23 cellular contexts compared by ENCODE assay signal in the genomic region with DNA sequence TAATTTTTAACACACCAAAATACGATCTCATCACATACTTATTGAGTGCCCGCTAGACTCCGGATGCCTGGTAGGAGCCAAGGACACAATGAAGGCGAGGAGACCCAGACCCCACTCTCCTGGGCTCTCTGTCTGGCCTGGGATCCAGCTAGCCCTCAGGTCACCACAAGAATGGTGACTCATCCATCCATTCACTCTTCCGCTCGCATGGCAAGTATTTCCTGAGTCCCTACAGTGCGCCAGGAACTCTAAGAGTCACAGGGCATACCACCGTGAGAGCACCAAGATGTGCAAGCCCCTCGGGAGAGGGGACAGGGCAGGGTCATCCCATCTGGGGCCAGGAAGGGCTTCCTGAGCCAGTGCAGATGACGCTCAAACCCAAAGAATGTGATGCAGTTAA.
DNase-seq lines count a peak whose midpoint lies in the region; ATAC-seq, FAIRE-seq and TF ChIP-seq lines count a peak whose summit lies in the region.
"Had no signal": no experiment of that assay in that cellular context is flagged by ENCODE, and none has a peak within 500 bp of the region (broad histone marks: within the 10 kb centered on the region; RNA-seq: fewer than 3 reads in every experiment).

No MANE protein-coding gene starts in this region.

- no peak overlapping the region for H3K27ac ChIP-seq in RWPE1
- H3K27ac ChIP-seq: 22Rv1, SJCRH30 had no signal

- H3K4me3 ChIP-seq in epithelial cell of esophagus (ENCODE audit: low read length) = no peak overlapping the region
- H3K4me3 ChIP-seq: GM23338, SJCRH30 had no signal

- ATAC-seq in GM21526 (IDR thresholded peaks at IDR 0.05; ENCODE audit: low FRiP score, unreplicated experiment) = no peak
- ATAC-seq: GM23338 had no signal

- CTCF ChIA-PET in RWPE1 (lab: Yijun Ruan, JAX) = no interaction called here

- TF ChIP-seq CTCF in RWPE1 (conservative IDR thresholded peaks at IDR 0.05; ENCODE audit: low read depth) (no peak), epithelial cell of esophagus (IDR thresholded peaks at IDR 0.05; ENCODE audit: insufficient read depth, low read depth, low read length, missing control alignments) (no peak), GM10266 (IDR thresholded peaks at IDR 0.05; ENCODE audit: control insufficient read depth, insufficient read depth, low read depth, missing control alignments) (no peak)

- DNase-seq in DMS53 (lab: John Stamatoyannopoulos, UW) (peak; percentile 7), DMS53 treated with DMSO at 0.1 percent for 48 hours (lab: John Stamatoyannopoulos, UW; ENCODE audit: unreplicated experiment) (no peak), RWPE1 (ENCODE audit: low spot score) (peak; percentile 37), epithelial cell of esophagus (ENCODE audit: low read depth) (peak; percentile 8), urothelium cell line (ENCODE audit: low spot score) (peak; percentile 70), GM10266 (ENCODE audit: extremely low spot score) (no peak), GOT3 (lab: John Stamatoyannopoulos, UW) (no peak)
- DNase-seq: activated CD4-positive, alpha-beta T cell treated with anti-CD3 and anti-CD28 coated beads for 1 hour; activated T-cell treated with anti-CD3 and anti-CD28 coated beads, Interleukin-2, amount 50 U/mL, for 1 hour; amniotic stem cell; BE2C; COR-L47; hypothalamus; KG1; NCI-H1694 treated with DMSO at 0.1 percent for 48 hours; NCI-H774; stimulated activated CD4-positive, alpha-beta T cell treated with anti-CD3 and anti-CD28 coated beads, Interleukin-4, amount 100 ng/mL, for 1 hour; stimulated activated naive CD4-positive, alpha-beta T cell treated with Interleukin-2 at 50 U/mL for 16 hours had no signal

- POLR2A ChIA-PET in RWPE1 (lab: Yijun Ruan, JAX; ENCODE audit: low non-redundant PET) = no interaction called here

- FAIRE-seq in urothelium cell line (lab: Jason Lieb, UNC) = no peak
- FAIRE-seq: keratinocyte had no signal

Comparison
In these comparisons a context has a peak if more than half of its experiments do, and no peak if none do; other contexts are left out.
1. DNase-seq: peak in DMS53 (single experiment), RWPE1 (single experiment), epithelial cell of esophagus (single experiment) and urothelium cell line (single experiment); none in DMS53 treated with DMSO at 0.1 percent for 48 hours (single experiment), GM10266 (single experiment) and GOT3 (single experiment).